Comparison of ENCODE assay signal across 32 cellular contexts in the genomic region with DNA sequence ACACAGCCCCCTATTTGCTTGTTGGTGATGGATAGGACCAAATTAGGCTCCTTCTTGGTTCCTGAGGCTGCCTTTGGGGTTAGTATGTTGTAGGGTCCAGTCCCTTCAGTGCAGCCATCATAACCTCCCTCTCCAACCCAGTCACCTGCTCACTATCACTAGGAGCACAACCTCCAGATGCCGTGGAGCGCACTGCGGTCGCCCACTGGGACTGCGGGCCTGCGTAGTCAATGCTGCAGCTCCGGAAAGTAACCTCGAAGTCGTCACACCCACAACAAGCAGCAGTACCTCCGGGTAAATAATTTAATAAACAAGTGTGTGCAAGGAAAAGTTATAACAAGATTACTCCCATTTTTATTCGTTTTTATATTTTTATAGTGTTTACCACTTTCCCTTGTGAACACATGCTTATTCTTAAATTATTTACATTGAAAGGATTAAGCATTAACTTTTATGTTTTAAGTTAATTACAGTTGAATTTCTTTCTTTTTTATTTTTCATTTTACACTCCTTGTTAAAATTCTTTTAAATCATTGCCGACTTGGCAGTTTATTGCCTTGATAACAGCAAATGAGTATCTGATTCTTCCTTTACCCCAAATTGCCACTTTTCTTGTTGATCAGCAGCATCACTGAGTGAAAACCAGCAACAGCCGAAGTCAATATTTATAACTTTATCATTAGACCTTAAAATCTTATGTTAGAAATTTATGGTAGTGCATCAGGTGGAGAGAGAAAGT.
"Had no signal": no experiment of that assay in that cellular context is flagged by ENCODE, and none has a peak within 500 bp of the region (broad histone marks: within the 10 kb centered on the region; RNA-seq: fewer than 3 reads in every experiment).

No MANE protein-coding gene starts in this region.

- H3K4me3 ChIP-seq: adrenal gland, MG63, Peyer's patch had no signal

- H3K27me3 ChIP-seq: adrenal gland, MG63, Peyer's patch had no signal

- FAIRE-seq: astrocyte had no signal

- H3K4me1 ChIP-seq: adrenal gland, Peyer's patch had no signal

- H3K36me3 ChIP-seq: MG63, Peyer's patch had no signal

- DNase-seq: activated CD4-positive, alpha-beta T cell treated with anti-CD3 and anti-CD28 coated beads for 36 hours; activated CD4-positive, alpha-beta T cell treated with anti-CD3 and anti-CD28 coated beads, Interleukin-2, amount 10 ng/mL, durations not matched to agents 7 days and 5 days; activated CD4-positive, alpha-beta T cell treated with anti-CD3 and anti-CD28 coated beads, Interleukin-2, amount 50 U/mL, for 48 hours; activated CD8-positive, alpha-beta T cell treated with anti-CD3 and anti-CD28 coated beads, Interleukin-2, amount 10 ng/mL, durations not matched to agents 7 days and 5 days; activated gamma-delta T cell treated with Interleukin-2 at 50 U/mL for 16 hours; activated naive CD4-positive, alpha-beta T cell treated with anti-CD3 and anti-CD28 coated beads for 36 hours; activated T-cell treated with anti-CD3 and anti-CD28 coated beads, Interleukin-2, amount 50 U/mL, for 4 hours; adrenal gland; caudate nucleus; cerebellar nuclear complex; Kasumi-1; KG1; MG63; NCI-H1048; NCI-H1105 treated with DMSO at 0.1 percent for 48 hours; NCI-H1436; NCI-H1694; NCI-H1930; NCI-H2081 treated with DMSO at 0.1 percent for 48 hours; NCI-H2171; NCI-H510A; NCI-H526; NCI-H748 treated with DMSO at 0.1 percent for 48 hours; NK-92 treated with Interleukin-12 subunit alpha and Interleukin-12 subunit beta, amount 100 ng/mL, for 24 hours; PC-3; Peyer's patch; Right ventricle myocardium superior had no signal

- H3K27ac ChIP-seq: adrenal gland, Peyer's patch, RWPE1 had no signal

- H3K9me3 ChIP-seq: adrenal gland, MG63, Peyer's patch had no signal

- ATAC-seq: activated CD4-positive, alpha-beta T cell treated with anti-CD3 and anti-CD28 coated beads for 36 hours; activated CD4-positive, CD25-positive, alpha-beta regulatory T cell treated with anti-CD3 and anti-CD28 coated beads, Interleukin-2, amount 50 U/mL, for 24 hours; activated CD8-positive, alpha-beta T cell treated with anti-CD3 and anti-CD28 coated beads, Interleukin-2, amount 10 ng/mL, durations not matched to agents 7 days and 5 days; activated naive CD4-positive, alpha-beta T cell treated with anti-CD3 and anti-CD28 coated beads, Interleukin-2, amount 50 U/mL, for 72 hours; activated T-cell treated with anti-CD3 and anti-CD28 coated beads, Interleukin-2, amount 50 U/mL, for 4 hours; PC-3; WTC11 had no signal
